In genomic region chr6:112254921-112255320, GRCh38 we compare ENCODE assay signal across 12 cellular contexts. TPM values are rescaled to one million over a fixed set of nuclear protein-coding genes. Genes with fewer than 3 reads are reported as not detected.
DNase-seq lines count a peak whose midpoint lies in the region; ATAC-seq and TF ChIP-seq lines count a peak whose summit lies in the region.
"Had no signal": no experiment of that assay in that cellular context is flagged by ENCODE, and none has a peak within 500 bp of the region (broad histone marks: within the 10 kb centered on the region; RNA-seq: fewer than 3 reads in every experiment).

No MANE protein-coding gene starts in this region.

- H3K4me3 Mint-ChIP-seq in naive thymus-derived CD4-positive, alpha-beta T cell, result peak overlapping the region in 5 of 10 donors; percentile 77 to 90 (median 80)
- H3K4me3 Mint-ChIP-seq in activated T-cell treated with anti-CD3 and anti-CD28 coated beads, Interleukin-2, amount 50 U/mL, for 24 hours, result no peak overlapping the region

- TF ChIP-seq CTCF in PC-3 (conservative IDR thresholded peaks at IDR 0.05; ENCODE audit: low read depth, low read length) (no peak), coronary artery (IDR thresholded peaks at IDR 0.05) (no peak)

- BruUV-seq in PC-3 (replicated peaks; lab: Mats Ljungman, UMichigan), result no TSS peak

- H3K9me3 ChIP-seq in PC-3 (ENCODE audit: low read length), result no peaks in the 10 kb centered on the region
- H3K9me3 ChIP-seq in naive thymus-derived CD4-positive, alpha-beta T cell (ENCODE audit: control insufficient read depth in 2 of 3, low read length in 3 of 3), result no peaks in the 10 kb centered on the region

- DNase-seq in PC-3, result no peak
- DNase-seq in coronary artery (ENCODE audit: low spot score), result no peak
- peak; percentile 64 for DNase-seq in medulla oblongata (ENCODE audit: extremely low spot score)
- DNase-seq in superior temporal gyrus (ENCODE audit: extremely low spot score), result peak; percentile 54
- no peak for DNase-seq in naive thymus-derived CD4-positive, alpha-beta T cell
- DNase-seq in activated T-cell treated with anti-CD3 and anti-CD28 coated beads, Interleukin-2, amount 50 U/mL, for 24 hours, result no peak
- DNase-seq: activated CD4-positive, alpha-beta T cell treated with anti-CD3 and anti-CD28 coated beads, Interleukin-2, amount 10 ng/mL, durations not matched to agents 24 days and 14 days; cerebellar nuclear complex; kidney glomerular epithelial cell; NCI-H1105 treated with DMSO at 0.1 percent for 48 hours had no signal

- H3K4me2 ChIP-seq in PC-3 (ENCODE audit: low read length), result peak overlapping the region; percentile 88

- H3F3A ChIP-seq in PC-3 (ENCODE audit: low read length, unreplicated experiment), result no peaks in the 10 kb centered on the region

- H3K4me1 Mint-ChIP-seq in naive thymus-derived CD4-positive, alpha-beta T cell, result peaks cover 12 to 19% (median 16%) of the 10 kb centered on the region in 7 donors
- peaks cover 16% of the 10 kb centered on the region for H3K4me1 Mint-ChIP-seq in activated T-cell treated with anti-CD3 and anti-CD28 coated beads, Interleukin-2, amount 50 U/mL, for 24 hours (ENCODE audit: low read depth)

- H3K36me3 ChIP-seq in PC-3 (ENCODE audit: low read depth, low read length), result no peaks in the 10 kb centered on the region
- no peaks in the 10 kb centered on the region for H3K36me3 ChIP-seq in naive thymus-derived CD4-positive, alpha-beta T cell (ENCODE audit: control insufficient read depth in 2 of 3, insufficient read depth in 3 of 3, low read length in 3 of 3)

- peaks cover 36 to 76% (median 43%) of the 10 kb centered on the region in 5 donors for H3K27me3 Mint-ChIP-seq in naive thymus-derived CD4-positive, alpha-beta T cell
- peaks cover 64% of the 10 kb centered on the region for H3K27me3 Mint-ChIP-seq in activated T-cell treated with anti-CD3 and anti-CD28 coated beads, Interleukin-2, amount 50 U/mL, for 24 hours

- no peak overlapping the region for H3K27ac ChIP-seq in PC-3 (ENCODE audit: low read length)
- peak overlapping the region in 1 of 2 donors; percentile 90 for H3K27ac ChIP-seq in coronary artery
- no peak overlapping the region for H3K27ac ChIP-seq in naive thymus-derived CD4-positive, alpha-beta T cell (ENCODE audit: low read depth, low read length)

- ATAC-seq in PC-3 (no peak), HG02970 (IDR thresholded peaks at IDR 0.05; ENCODE audit: low FRiP score, unreplicated experiment) (no peak)
- no peak for ATAC-seq in naive thymus-derived CD4-positive, alpha-beta T cell

- POLR2A ChIA-PET in PC-3 (lab: Charles Lee; ENCODE audit: unreplicated experiment), result interaction anchor here (0.6 kb wide), 2 partner anchors 37 to 41 kb away, joined by 3 read pairs; no protein-coding TSS in a partner anchor
- POLR2A ChIA-PET in naive thymus-derived CD4-positive, alpha-beta T cell (lab: Charles Lee), result no interaction called here

- peaks cover 13% of the 10 kb centered on the region for H3K4me1 ChIP-seq in PC-3 (ENCODE audit: insufficient read depth, low read length)
- no peaks in the 10 kb centered on the region for H3K4me1 ChIP-seq in naive thymus-derived CD4-positive, alpha-beta T cell (ENCODE audit: control insufficient read depth in 2 of 2, insufficient read depth in 2 of 2, low read length in 2 of 2)

- H3K9ac ChIP-seq in PC-3 (ENCODE audit: low read length), result no peak overlapping the region

- no peaks in the 10 kb centered on the region for H3K79me2 ChIP-seq in PC-3 (ENCODE audit: low read length)

- no peak overlapping the region for H3K27ac Mint-ChIP-seq in naive thymus-derived CD4-positive, alpha-beta T cell
- H3K27ac Mint-ChIP-seq in activated T-cell treated with anti-CD3 and anti-CD28 coated beads, Interleukin-2, amount 50 U/mL, for 24 hours, result no peak overlapping the region
- H3K27ac Mint-ChIP-seq: activated CD4-positive, alpha-beta T cell treated with anti-CD3 and anti-CD28 coated beads, Interleukin-2, amount 10 ng/mL, durations not matched to agents 24 days and 14 days had no signal

- H2AFZ ChIP-seq in PC-3 (ENCODE audit: low read length), result peak overlapping the region; percentile 91

- H3K9me2 ChIP-seq in PC-3 (replicated peaks; ENCODE audit: low read length), result no peaks in the 10 kb centered on the region

- no peaks in the 10 kb centered on the region for H3K9me3 Mint-ChIP-seq in naive thymus-derived CD4-positive, alpha-beta T cell
- no peaks in the 10 kb centered on the region for H3K9me3 Mint-ChIP-seq in activated T-cell treated with anti-CD3 and anti-CD28 coated beads, Interleukin-2, amount 50 U/mL, for 24 hours
- H3K9me3 Mint-ChIP-seq: activated CD4-positive, alpha-beta T cell treated with anti-CD3 and anti-CD28 coated beads, Interleukin-2, amount 10 ng/mL, durations not matched to agents 24 days and 14 days had no signal

- no peaks in the 10 kb centered on the region for H3K27me3 ChIP-seq in PC-3 (ENCODE audit: low read length)
- no peaks in the 10 kb centered on the region for H3K27me3 ChIP-seq in naive thymus-derived CD4-positive, alpha-beta T cell (ENCODE audit: control insufficient read depth in 2 of 2, insufficient read depth in 2 of 2, low read length in 2 of 2)

- intact Hi-C loops in PC-3 (cut with micrococcal nuclease), result loop anchor here (5.0 kb wide), 1 partner anchor 53 kb away; no protein-coding TSS in a partner anchor
- intact Hi-C loops in naive thymus-derived CD4-positive, alpha-beta T cell (cut with micrococcal nuclease), result no loop called here

- H4K20me1 ChIP-seq in PC-3 (ENCODE audit: low read length), result no peaks in the 10 kb centered on the region

- H3K36me3 Mint-ChIP-seq in naive thymus-derived CD4-positive, alpha-beta T cell, result no peaks in the 10 kb centered on the region
- no peaks in the 10 kb centered on the region for H3K36me3 Mint-ChIP-seq in activated T-cell treated with anti-CD3 and anti-CD28 coated beads, Interleukin-2, amount 50 U/mL, for 24 hours (ENCODE audit: low read depth)

- peak overlapping the region; percentile 80; the same call in 1 of the 2 replicates for H3K4me3 ChIP-seq in PC-3 (ENCODE audit: low read length)
- H3K4me3 ChIP-seq in coronary artery, result peak overlapping the region; percentile 86
- H3K4me3 ChIP-seq in naive thymus-derived CD4-positive, alpha-beta T cell (ENCODE audit: low read length), result no peak overlapping the region

- CTCF ChIA-PET in PC-3 (lab: Charles Lee), result interaction anchor here (1.5 kb wide), 1 partner anchor 75 kb away, joined by 6 read pairs; no protein-coding TSS in a partner anchor
- CTCF ChIA-PET in naive thymus-derived CD4-positive, alpha-beta T cell (lab: Charles Lee), result no interaction called here

RNA-seq across cellular contexts. Expression of gene LAMA4, which starts 0.6 kb away (rescaled TPM):
- 9.4 and 18.3 TPM in 2 replicates for total RNA-seq in PC-3 (2014; rRNA removed)
- total RNA-seq in naive thymus-derived CD4-positive, alpha-beta T cell, result not detected
- not detected for polyA plus RNA-seq in naive thymus-derived CD4-positive, alpha-beta T cell
- total RNA-seq: activated CD4-positive, alpha-beta T cell treated with anti-CD3 and anti-CD28 coated beads, Interleukin-2, amount 10 ng/mL, durations not matched to agents 24 days and 14 days; OCI-LY7 had no signal

Comparison
In these comparisons a context has a peak if more than half of its experiments do, and no peak if none do; other contexts are left out.
1. DNase-seq: peak in medulla oblongata (single experiment) and superior temporal gyrus (single experiment); none in PC-3 (single experiment), coronary artery (single experiment), naive thymus-derived CD4-positive, alpha-beta T cell (0 of 9) and activated T-cell treated with anti-CD3 and anti-CD28 coated beads, Interleukin-2, amount 50 U/mL, for 24 hours (single experiment).
2. RNA of gene LAMA4, which starts 0.6 kb away (total RNA-seq): 9.4 to 18.3 TPM in PC-3; not detected in naive thymus-derived CD4-positive, alpha-beta T cell; every median in the first group is over 10 times any median in the second.